Comparison of ENCODE assay signal across 21 cellular contexts in the genomic region with DNA sequence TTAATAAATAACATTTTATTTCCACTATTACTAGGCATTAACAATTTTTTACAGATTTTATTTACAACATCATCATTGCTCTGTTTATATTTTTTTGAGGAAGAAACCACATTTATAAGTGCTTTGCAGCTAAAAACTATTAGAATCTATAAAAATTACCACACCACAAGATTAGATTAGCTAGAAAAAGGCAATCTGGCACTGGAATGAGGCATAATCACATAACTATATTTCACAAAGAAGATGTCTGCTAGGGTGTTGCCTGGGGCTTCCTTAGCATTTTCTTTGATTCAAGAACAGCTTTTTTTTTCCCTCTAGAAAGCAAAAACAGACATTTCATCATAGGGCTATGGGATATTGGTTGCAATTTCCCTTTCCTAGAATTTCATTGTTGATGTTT.
DNase-seq lines count a peak whose midpoint lies in the region; ATAC-seq, FAIRE-seq and TF ChIP-seq lines count a peak whose summit lies in the region.
"Had no signal": no experiment of that assay in that cellular context is flagged by ENCODE, and none has a peak within 500 bp of the region (broad histone marks: within the 10 kb centered on the region; RNA-seq: fewer than 3 reads in every experiment).

No MANE protein-coding gene starts in this region.

- H3K4me3 ChIP-seq in SK-N-MC = no peak overlapping the region
- H3K4me3 ChIP-seq: BLaER1 had no signal

- DNase-seq in NCI-H69 (lab: John Stamatoyannopoulos, UW) (peak; percentile 36), SK-N-MC (ENCODE audit: low read depth, low spot score) (peak; percentile 47), HCEC 1CT (no peak), RCC 7860 (ENCODE audit: low spot score) (no peak)
- DNase-seq: 8988T; ACHN; BE2C; C1 segment of cervical spinal cord; CD4-positive, alpha-beta memory T cell; CD4-positive, CD25-positive, alpha-beta regulatory T cell; CD8-positive, alpha-beta memory T cell; COR-L47; DMS79 treated with DMSO at 0.1 percent for 48 hours; GF-D8 had no signal

- no peaks in the 10 kb centered on the region for H3K9me3 ChIP-seq in SK-N-MC (ENCODE audit: low read depth, low read length)
- H3K9me3 ChIP-seq: BE2C, BLaER1 had no signal

- no peak overlapping the region for H3K9ac ChIP-seq in SK-N-MC (ENCODE audit: insufficient read length)
- H3K9ac ChIP-seq: BLaER1 had no signal

- H3K27ac ChIP-seq in SK-N-MC = no peak overlapping the region
- H3K27ac ChIP-seq: BLaER1 had no signal

- FAIRE-seq in RCC 7860 (lab: Jason Lieb, UNC) = no peak
- FAIRE-seq: G401.6, GM12891, GM19239 had no signal

- ATAC-seq in SK-N-SH treated with all-trans-retinoic acid at 6 μM for 48 hours = no peak
- no peak for ATAC-seq in HG02571 (IDR thresholded peaks at IDR 0.05; ENCODE audit: unreplicated experiment)
- ATAC-seq in GM21825 (IDR thresholded peaks at IDR 0.05; ENCODE audit: unreplicated experiment) = no peak

- no peaks in the 10 kb centered on the region for H3K36me3 ChIP-seq in SK-N-MC (ENCODE audit: insufficient read depth, low read length)
- H3K36me3 ChIP-seq: BE2C, BLaER1 had no signal

TF ChIP-seq in SK-N-SH treated with all-trans-retinoic acid at 6 μM for 48 hours, 23 proteins besides CTCF, POLR2A, EP300 and RAD21:
- TF ChIP-seq CSDC2 (CRISPR knock-in tag; IDR thresholded peaks at IDR 0.05) (no peak), OSR1 (CRISPR knock-in tag; IDR thresholded peaks at IDR 0.05) (no peak), RARB (CRISPR knock-in tag; IDR thresholded peaks at IDR 0.05) (no peak), ISL1 (CRISPR knock-in tag; IDR thresholded peaks at IDR 0.05) (peak; percentile 68), TSHZ2 (CRISPR knock-in tag; IDR thresholded peaks at IDR 0.05) (no peak), ARNTL (CRISPR knock-in tag; IDR thresholded peaks at IDR 0.05; ENCODE audit: borderline replicate concordance, low read depth) (no peak), TOX (CRISPR knock-in tag; IDR thresholded peaks at IDR 0.05; ENCODE audit: borderline replicate concordance) (no peak), ZNF70 (CRISPR knock-in tag; IDR thresholded peaks at IDR 0.05) (no peak), TCF4 (CRISPR knock-in tag; IDR thresholded peaks at IDR 0.05; ENCODE audit: borderline replicate concordance) (peak; percentile 57; the same call in 1 of the 2 replicates), ESRRG (CRISPR knock-in tag; IDR thresholded peaks at IDR 0.05) (no peak), PPARA (CRISPR knock-in tag; IDR thresholded peaks at IDR 0.05; ENCODE audit: borderline replicate concordance) (no peak), ZC3H10 (CRISPR knock-in tag; IDR thresholded peaks at IDR 0.05) (no peak), ZNF8 (CRISPR knock-in tag; IDR thresholded peaks at IDR 0.05) (no peak), ZFP3 (CRISPR knock-in tag; IDR thresholded peaks at IDR 0.05) (no peak), GLIS3 (CRISPR knock-in tag; IDR thresholded peaks at IDR 0.05) (no peak), CSRNP3 (CRISPR knock-in tag; IDR thresholded peaks at IDR 0.05) (no peak), ZNF565 (CRISPR knock-in tag; conservative IDR thresholded peaks at IDR 0.05; ENCODE audit: low read depth) (no peak)
- TF ChIP-seq, protein P1, sequence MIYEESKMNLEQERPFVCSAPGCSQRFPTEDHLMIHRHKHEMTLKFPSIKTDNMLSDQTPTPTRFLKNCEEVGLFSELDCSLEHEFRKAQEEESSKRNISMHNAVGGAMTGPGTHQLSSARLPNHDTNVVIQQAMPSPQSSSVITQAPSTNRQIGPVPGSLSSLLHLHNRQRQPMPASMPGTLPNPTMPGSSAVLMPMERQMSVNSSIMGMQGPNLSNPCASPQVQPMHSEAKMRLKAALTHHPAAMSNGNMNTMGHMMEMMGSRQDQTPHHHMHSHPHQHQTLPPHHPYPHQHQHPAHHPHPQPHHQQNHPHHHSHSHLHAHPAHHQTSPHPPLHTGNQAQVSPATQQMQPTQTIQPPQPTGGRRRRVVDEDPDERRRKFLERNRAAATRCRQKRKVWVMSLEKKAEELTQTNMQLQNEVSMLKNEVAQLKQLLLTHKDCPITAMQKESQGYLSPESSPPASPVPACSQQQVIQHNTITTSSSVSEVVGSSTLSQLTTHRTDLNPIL (CRISPR knock-in tag; IDR thresholded peaks at IDR 0.05; ENCODE audit: low read depth) = no peak

Comparison
In these comparisons a context has a peak if more than half of its experiments do, and no peak if none do; other contexts are left out.
1. DNase-seq: peak in NCI-H69 (single experiment) and SK-N-MC (single experiment); none in HCEC 1CT (single experiment) and RCC 7860 (single experiment).